In genomic region chr9:129173296-129174101, GRCh38 we compare ENCODE assay signal across 8 cellular contexts. TPM values are rescaled to one million over a fixed set of nuclear protein-coding genes. Genes with fewer than 3 reads are reported as not detected.
DNase-seq lines count a peak whose midpoint lies in the region; ATAC-seq, FAIRE-seq and TF ChIP-seq lines count a peak whose summit lies in the region.

No MANE protein-coding gene starts in this region.

- peaks cover 4 to 12% of the 10 kb centered on the region in 2 donors for H3K27me3 Mint-ChIP-seq in CD8-positive, alpha-beta memory T cell

- peak overlapping the region; percentile 67 for H3K4me3 ChIP-seq in CD8-positive, alpha-beta memory T cell (ENCODE audit: low read length)
- H3K4me3 ChIP-seq in Panc1 (ENCODE audit: low read depth in 2 of 2, low read length in 2 of 2) (peak overlapping the region; percentile 74 to 81), epithelial cell of proximal tubule (ENCODE audit: low read depth, low read length) (peak overlapping the region; percentile 92), pancreas (peak overlapping the region in 3 of 4 donors; percentile 36 to 83 (median 66))

- H3K27ac Mint-ChIP-seq in CD8-positive, alpha-beta memory T cell = peak overlapping the region in 3 of 8 donors; percentile 39 to 53 (median 52)

- no peaks in the 10 kb centered on the region for H3K9me3 Mint-ChIP-seq in CD8-positive, alpha-beta memory T cell

- H3K4me1 ChIP-seq in CD8-positive, alpha-beta memory T cell (ENCODE audit: insufficient read depth, low read length) = no peaks in the 10 kb centered on the region
- peaks cover 22% of the 10 kb centered on the region for H3K4me1 ChIP-seq in Panc1 (ENCODE audit: control insufficient read depth, insufficient read depth, low read length)
- H3K4me1 ChIP-seq in pancreas = peaks cover 0 to 11% (median 7%) of the 10 kb centered on the region in 3 donors

- intact Hi-C loops in Panc1 (cut with micrococcal nuclease; ENCODE audit: unreplicated experiment) (no loop called here), pancreas (cut with DNase I) (loop anchor here in 2 of 3 donors (5.0 to 10.0 kb wide), 5 partner anchors 41 to 441 kb away; no protein-coding TSS in a partner anchor)

- H3K4me3 Mint-ChIP-seq in CD8-positive, alpha-beta memory T cell = peak overlapping the region; percentile 51 to 98 (median 78)

- DNase-seq in CD8-positive, alpha-beta memory T cell = no peak
- DNase-seq in Panc1 (ENCODE audit: low read depth, low spot score) (no peak), epithelial cell of proximal tubule (ENCODE audit: low read depth) (no peak), pancreas (no peak), NCI-H748 (lab: John Stamatoyannopoulos, UW; ENCODE audit: unreplicated experiment) (no peak)

- CTCF ChIA-PET in CD8-positive, alpha-beta memory T cell (lab: Charles Lee) = interaction anchor here (0.6 to 8.8 kb wide), 42 partner anchors 8 to 469 kb away, joined by 3 to 122 read pairs (median 4); partner anchors contain the start of genes C9orf50 and NTMT1
- CTCF ChIA-PET in Panc1 (lab: Charles Lee) = interaction anchor here (0.6 to 1.6 kb wide), 11 partner anchors 11 to 451 kb away, joined by 3 to 14 read pairs (median 3); no protein-coding TSS in a partner anchor

- POLR2A ChIA-PET in CD8-positive, alpha-beta memory T cell (lab: Charles Lee) = interaction anchor here (0.8 to 4.9 kb wide), 5 partner anchors 48 to 384 kb away, joined by 3 to 36 read pairs (median 3); no protein-coding TSS in a partner anchor
- POLR2A ChIA-PET in Panc1 (lab: Charles Lee) = interaction anchor here (0.5 kb wide), 1 partner anchor 33 kb away, joined by 9 read pairs; no protein-coding TSS in a partner anchor

- ATAC-seq in Panc1 = no peak
- no peak for ATAC-seq in pancreas
- no peak for ATAC-seq in GM19452 (IDR thresholded peaks at IDR 0.05; ENCODE audit: unreplicated experiment)
- ATAC-seq in GM18511 (IDR thresholded peaks at IDR 0.05; ENCODE audit: unreplicated experiment) = no peak
- ATAC-seq in esophagus mucosa = no peak

- BruUV-seq in Panc1 (replicated peaks; lab: Mats Ljungman, UMichigan) = no TSS peak

- WGBS in pancreas, 2 donors = 22 to 23% methylated on average over 29 of the region's 29 CpGs

- no peaks in the 10 kb centered on the region for H3K9me3 ChIP-seq in CD8-positive, alpha-beta memory T cell (ENCODE audit: low read length)
- H3K9me3 ChIP-seq in Panc1 (ENCODE audit: control insufficient read depth, insufficient read depth, low read depth, low read length) (no peaks in the 10 kb centered on the region), pancreas (no peaks in the 10 kb centered on the region)

- H3K36me3 Mint-ChIP-seq in CD8-positive, alpha-beta memory T cell = peaks cover 0 to 10% (median 0%) of the 10 kb centered on the region in 3 donors

- peaks cover 9 to 21% (median 9%) of the 10 kb centered on the region in 3 donors for H3K4me1 Mint-ChIP-seq in CD8-positive, alpha-beta memory T cell

- no peaks in the 10 kb centered on the region for H3K36me3 ChIP-seq in CD8-positive, alpha-beta memory T cell (ENCODE audit: insufficient read depth, low read length)
- H3K36me3 ChIP-seq in Panc1 (ENCODE audit: control insufficient read depth, insufficient read depth, low read length) (no peaks in the 10 kb centered on the region; the same call in 1 of the 2 replicates), pancreas (no peaks in the 10 kb centered on the region)

- in situ Hi-C loops in Panc1 (cut with HindIII; ENCODE audit: low pct_unique_long_range_greater_than_20kb, low sequenced_read_pairs) = no loop called here

- H3K27ac ChIP-seq in CD8-positive, alpha-beta memory T cell (ENCODE audit: low read depth, low read length) = no peak overlapping the region
- H3K27ac ChIP-seq in Panc1 (ENCODE audit: low read length) (peak overlapping the region; percentile 95), pancreas (peak overlapping the region in 3 of 4 donors; percentile 93 to 99 (median 96))

- no peak for FAIRE-seq in pancreas (lab: Jason Lieb, UNC)

- H3K27me3 ChIP-seq in CD8-positive, alpha-beta memory T cell (ENCODE audit: insufficient read depth, low read length, poor library complexity, severe bottlenecking) = peaks cover 4% of the 10 kb centered on the region
- no peaks in the 10 kb centered on the region for H3K27me3 ChIP-seq in Panc1 (ENCODE audit: control insufficient read depth, insufficient read depth, low read length)
- no peaks in the 10 kb centered on the region for H3K27me3 ChIP-seq in pancreas

- TF ChIP-seq CTCF in Panc1 (IDR thresholded peaks at IDR 0.05) (no peak), epithelial cell of proximal tubule (conservative IDR thresholded peaks at IDR 0.05; ENCODE audit: low read depth, low read length) (no peak), pancreas (IDR thresholded peaks at IDR 0.05) (no peak)

RNA-seq across cellular contexts. Expression of gene IER5L, which starts 4.6 kb away (rescaled TPM):
- 1 to 10 TPM; 2.8 to 3.0 TPM for total RNA-seq in CD8-positive, alpha-beta memory T cell
- polyA plus RNA-seq in CD8-positive, alpha-beta memory T cell = 0.16 TPM
- total RNA-seq in Panc1 (2021; ENCODE audit: unreplicated experiment) = 44.6 TPM
- polyA plus RNA-seq in Panc1 (2012; ENCODE audit: insufficient read length) = 56.2 TPM
- 43.2 and 50.8 TPM in 2 replicates for total RNA-seq in epithelial cell of proximal tubule
- total RNA-seq in pancreas = 10 to 100 TPM in 1 of 6 donors, 1 to 10 TPM in 5; 1.8 to 13.2 (median 4.6) TPM
- polyA plus RNA-seq in pancreas = 10 to 100 TPM in 1 of 2 donors, 1 to 10 TPM in 1; 6.1 to 14.3 TPM
- 8.1 TPM for total RNA-seq in esophagus mucosa
